8 cellular contexts compared by ENCODE assay signal in the genomic region with DNA sequence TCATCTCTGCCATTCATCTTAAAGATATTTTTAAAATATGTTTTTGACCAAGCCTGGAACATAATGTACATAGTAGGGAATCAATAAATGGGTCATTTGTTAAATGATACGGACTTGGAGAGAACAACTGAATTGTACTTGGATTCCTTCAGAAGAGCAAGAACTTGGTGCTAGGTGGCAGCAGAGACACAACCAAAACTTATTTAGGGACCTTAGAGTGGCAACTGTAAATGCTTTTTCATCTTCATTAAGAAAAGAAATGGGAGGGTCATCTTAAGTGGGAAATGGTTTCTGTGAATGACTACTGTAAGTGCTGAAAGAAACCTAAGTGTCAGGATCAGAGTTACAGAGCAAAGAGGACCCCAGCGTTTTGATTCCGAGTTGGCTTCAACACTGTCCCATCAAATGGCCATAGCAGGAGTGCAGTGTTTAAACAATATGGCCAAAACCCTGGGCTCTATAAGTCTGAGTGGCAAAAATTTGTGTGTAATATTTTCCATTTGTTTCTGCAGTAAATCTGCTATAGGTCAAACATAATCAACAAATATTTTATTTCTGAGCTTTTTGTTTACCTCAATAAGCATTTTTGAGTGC.
DNase-seq lines count a peak whose midpoint lies in the region; ATAC-seq and TF ChIP-seq lines count a peak whose summit lies in the region.

No MANE protein-coding gene starts in this region.

- BruUV-seq in A673 (replicated peaks; lab: Mats Ljungman, UMichigan), result no TSS peak

- ATAC-seq in sciatic nerve, result peak; percentile 84
- no peak for ATAC-seq in GM19328 (IDR thresholded peaks at IDR 0.05; ENCODE audit: unreplicated experiment)
- ATAC-seq in HG03378 (IDR thresholded peaks at IDR 0.05; ENCODE audit: unreplicated experiment), result no peak

- H3K27ac ChIP-seq in A673 (ENCODE audit: low read depth, low read length, poor library complexity, severe bottlenecking) (no peak overlapping the region), cardiac muscle cell (no peak overlapping the region)

- intact Hi-C loops in A673 (cut with micrococcal nuclease; ENCODE audit: unreplicated experiment) (loop anchor here (2.0 to 10.0 kb wide), 6 partner anchors 126 to 774 kb away; no protein-coding TSS in a partner anchor), sciatic nerve (cut with DNase I) (loop anchor here (5.0 kb wide), 1 partner anchor 207 kb away; no protein-coding TSS in a partner anchor)

- H3K36me3 ChIP-seq in A673 (ENCODE audit: insufficient read depth, low read length, poor library complexity, severe bottlenecking) (no peaks in the 10 kb centered on the region), cardiac muscle cell (peaks cover 39% of the 10 kb centered on the region)

- H3K4me3 ChIP-seq in A673 (ENCODE audit: low read depth, low read length, poor library complexity, severe bottlenecking) (no peak overlapping the region), cardiac muscle cell (no peak overlapping the region)

- POLR2A ChIA-PET in A673 (lab: Charles Lee; ENCODE audit: low non-redundant PET), result no interaction called here

- peaks cover 23% of the 10 kb centered on the region for H3K4me1 ChIP-seq in A673 (ENCODE audit: insufficient read depth, low read length, poor library complexity, severe bottlenecking)
- peaks cover 13% of the 10 kb centered on the region for H3K4me1 ChIP-seq in cardiac muscle cell (ENCODE audit: low read depth)

- peak; percentile 78 for DNase-seq in A673 (ENCODE audit: low spot score)
- peak; percentile 61 for DNase-seq in H4 (ENCODE audit: low spot score)
- DNase-seq in SKM-1 (lab: John Stamatoyannopoulos, UW; ENCODE audit: unreplicated experiment), result peak; percentile 14
- peak; percentile 48 to 80 for DNase-seq in cardiac muscle cell (ENCODE audit: low read depth in 1 of 2, low spot score in 1 of 2)
- no peak for DNase-seq in sciatic nerve (ENCODE audit: low spot score)
- DNase-seq in NCI-H2029 treated with DMSO at 0.1 percent for 48 hours (lab: John Stamatoyannopoulos, UW), result no peak

- no peaks in the 10 kb centered on the region for H3K27me3 ChIP-seq in A673 (replicated peaks; ENCODE audit: insufficient read depth, low read depth, low read length, poor library complexity)
- H3K27me3 ChIP-seq in cardiac muscle cell, result no peaks in the 10 kb centered on the region

- peak; percentile 79 for TF ChIP-seq CTCF in A673 (conservative IDR thresholded peaks at IDR 0.05; ENCODE audit: low read depth, low read length)
- TF ChIP-seq CTCF in cardiac muscle cell (IDR thresholded peaks at IDR 0.05; ENCODE audit: low read depth, low read length), result peak; percentile 64

- CTCF ChIA-PET in A673 (lab: Charles Lee), result interaction anchor here (0.6 to 2.5 kb wide), 3 partner anchors 76 to 202 kb away, joined by 3 to 8 read pairs (median 3); no protein-coding TSS in a partner anchor

- H3K9me3 ChIP-seq in A673 (ENCODE audit: low read depth, low read length, poor library complexity, severe bottlenecking) (no peaks in the 10 kb centered on the region), cardiac muscle cell (ENCODE audit: low read depth) (no peaks in the 10 kb centered on the region)

Comparison
In these comparisons a context has a peak if more than half of its experiments do, and no peak if none do; other contexts are left out.
1. DNase-seq: peak in A673 (single experiment), H4 (single experiment), SKM-1 (single experiment) and cardiac muscle cell (2 of 2); none in sciatic nerve (single experiment) and NCI-H2029 treated with DMSO at 0.1 percent for 48 hours (single experiment).